15 cellular contexts compared by ENCODE assay signal in the genomic region with DNA sequence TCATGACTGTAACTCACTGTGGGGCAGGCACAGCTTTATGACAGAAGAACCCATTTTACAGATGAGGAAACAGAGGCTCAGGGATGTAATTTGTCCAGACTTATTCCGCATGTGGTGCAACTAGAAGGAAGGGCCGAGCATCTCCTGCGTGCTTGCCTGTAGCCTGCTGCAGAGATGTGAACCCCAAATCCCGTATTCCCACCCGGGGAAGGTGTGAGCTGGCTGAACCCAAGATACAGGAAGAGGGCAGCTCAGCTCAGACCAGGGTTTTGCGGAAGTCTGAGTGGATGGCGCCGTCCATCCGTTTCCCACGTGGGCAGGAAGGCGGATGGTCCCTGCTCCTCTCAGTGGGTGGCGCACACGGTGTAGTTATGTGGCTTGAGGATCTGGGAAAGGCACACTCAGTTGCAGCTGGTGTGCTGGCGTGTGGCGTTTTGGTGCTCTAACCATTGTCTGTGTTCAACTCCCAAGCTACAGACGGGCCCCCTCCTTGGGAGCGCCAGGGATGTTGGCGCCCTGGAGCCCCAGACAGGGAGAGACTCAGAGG. TPM values are rescaled to one million over a fixed set of nuclear protein-coding genes. Genes with fewer than 3 reads are reported as not detected.
DNase-seq lines count a peak whose midpoint lies in the region; ATAC-seq and TF ChIP-seq lines count a peak whose summit lies in the region.
"Had no signal": no experiment of that assay in that cellular context is flagged by ENCODE, and none has a peak within 500 bp of the region (broad histone marks: within the 10 kb centered on the region; RNA-seq: fewer than 3 reads in every experiment).

No MANE protein-coding gene starts in this region.

- no peaks in the 10 kb centered on the region for H3K36me3 Mint-ChIP-seq in activated naive CD4-positive, alpha-beta T cell treated with anti-CD3 and anti-CD28 coated beads, Interleukin-2, amount 10 ng/mL, durations not matched to agents 7 days and 5 days

- TF ChIP-seq CTCF in HFF-Myc (IDR thresholded peaks at IDR 0.05; ENCODE audit: low read depth, low read length, missing control alignments) (no peak), body of pancreas (IDR thresholded peaks at IDR 0.05) (peak in 4 of 7 experiments; percentile 27 to 45 (median 33))

- H3K27ac Mint-ChIP-seq in activated naive CD4-positive, alpha-beta T cell treated with anti-CD3 and anti-CD28 coated beads, Interleukin-2, amount 10 ng/mL, durations not matched to agents 7 days and 5 days: no peak overlapping the region

- peak; percentile 71 for ATAC-seq in body of pancreas
- ATAC-seq: Panc1 had no signal

- DNase-seq in SHP77 (lab: John Stamatoyannopoulos, UW): peak; percentile 21 to 41
- DNase-seq in SHP77 treated with DMSO at 0.1 percent for 48 hours (lab: John Stamatoyannopoulos, UW): no peak
- no peak for DNase-seq in HFF-Myc (ENCODE audit: extremely low read depth, low read depth)
- DNase-seq in body of pancreas: peak; percentile 79 to 88 (median 86)
- no peak for DNase-seq in neuronal stem cell (ENCODE audit: low spot score)
- no peak for DNase-seq in NCI-H187 treated with DMSO at 0.1 percent for 48 hours (lab: John Stamatoyannopoulos, UW)
- DNase-seq in activated naive CD4-positive, alpha-beta T cell treated with anti-CD3 and anti-CD28 coated beads, Interleukin-2, amount 50 U/mL, for 16 hours: no peak
- DNase-seq in activated naive CD4-positive, alpha-beta T cell treated with anti-CD3 and anti-CD28 coated beads, Interleukin-2, amount 10 ng/mL, durations not matched to agents 7 days and 5 days: no peak
- DNase-seq: Calu3; effector CD4-positive, alpha-beta T cell; mesendoderm had no signal

- H3K36me3 ChIP-seq in body of pancreas (replicated peaks in 1 of 2; ENCODE audit: insufficient read depth in 1 of 2, low read depth in 2 of 2) (no peaks in the 10 kb centered on the region), neuronal stem cell (replicated peaks in 1 of 2; ENCODE audit: control insufficient read depth in 2 of 2, insufficient read depth in 2 of 2, low read length in 2 of 2) (peaks cover 0 to 3% of the 10 kb centered on the region in 2 donors)

- H2AFZ ChIP-seq in neuronal stem cell (ENCODE audit: low read length): no peak overlapping the region

- H4K91ac ChIP-seq in neuronal stem cell (ENCODE audit: low read depth, low read length, poor library complexity): no peak overlapping the region

- peak overlapping the region; percentile 87 for H2BK5ac ChIP-seq in neuronal stem cell (ENCODE audit: low read length)

- H3K9me3 Mint-ChIP-seq in activated naive CD4-positive, alpha-beta T cell treated with anti-CD3 and anti-CD28 coated beads, Interleukin-2, amount 10 ng/mL, durations not matched to agents 7 days and 5 days: no peaks in the 10 kb centered on the region

- H3K23ac ChIP-seq in neuronal stem cell (ENCODE audit: low read depth, low read length, poor library complexity): peak overlapping the region; percentile 14

- no peak overlapping the region for H3K4me2 ChIP-seq in neuronal stem cell (ENCODE audit: insufficient read depth, low read length, poor library complexity, severe bottlenecking)

- peak in 1 of 3 donors; percentile 16 for TF ChIP-seq POLR2A in body of pancreas (IDR thresholded peaks at IDR 0.05)

- no peak overlapping the region for H3K14ac ChIP-seq in neuronal stem cell (ENCODE audit: low read length)

- H3K4me3 ChIP-seq in HFF-Myc (replicated peaks; ENCODE audit: low read depth, low read length) (peak overlapping the region; percentile 47), body of pancreas (no peak overlapping the region), neuronal stem cell (ENCODE audit: low read length in 2 of 2) (no peak overlapping the region)

- H2BK12ac ChIP-seq in neuronal stem cell (ENCODE audit: low read length): no peak overlapping the region

- H2BK15ac ChIP-seq in neuronal stem cell (ENCODE audit: low read length): peak overlapping the region; percentile 76

- no peak overlapping the region for H4K8ac ChIP-seq in neuronal stem cell (ENCODE audit: low read depth, low read length)

- H3K27me3 ChIP-seq in body of pancreas (no peaks in the 10 kb centered on the region), neuronal stem cell (ENCODE audit: control insufficient read depth in 3 of 3, insufficient read depth in 3 of 3, low read depth in 1 of 3, low read length in 3 of 3) (no peaks in the 10 kb centered on the region)

- H3K4ac ChIP-seq in neuronal stem cell (ENCODE audit: low read length): peak overlapping the region; percentile 97

- peaks cover 32% of the 10 kb centered on the region for H3K79me1 ChIP-seq in neuronal stem cell (ENCODE audit: low read depth, low read length)

- peak overlapping the region; percentile 42 for H3K18ac ChIP-seq in neuronal stem cell (ENCODE audit: low read length)

- peak overlapping the region; percentile 34 for H2BK120ac ChIP-seq in neuronal stem cell (ENCODE audit: low read depth, low read length)

- intact Hi-C loops in body of pancreas (cut with DNase I): no loop called here

- H3K4me1 Mint-ChIP-seq in activated naive CD4-positive, alpha-beta T cell treated with anti-CD3 and anti-CD28 coated beads, Interleukin-2, amount 10 ng/mL, durations not matched to agents 7 days and 5 days: peaks cover 25% of the 10 kb centered on the region

- WGBS in body of pancreas, 2 donors: 50 to 55% methylated on average over 18 of the region's 18 CpGs
- WGBS in neuronal stem cell (ENCODE audit: extremely low coverage in 2 of 2, insufficient read length in 2 of 2, insufficient replicate concordance in 1 of 2), 2 donors: no CpG with 5 or more reads among the region's 18 CpGs

- H3K9me3 ChIP-seq in body of pancreas (no peaks in the 10 kb centered on the region), neuronal stem cell (replicated peaks in 1 of 2; ENCODE audit: control insufficient read depth in 2 of 2, insufficient read depth in 1 of 2, low read depth in 1 of 2, low read length in 2 of 2) (no peaks in the 10 kb centered on the region)

- no peak overlapping the region for H3K4me3 Mint-ChIP-seq in activated naive CD4-positive, alpha-beta T cell treated with anti-CD3 and anti-CD28 coated beads, Interleukin-2, amount 10 ng/mL, durations not matched to agents 7 days and 5 days

- H3K27ac ChIP-seq in body of pancreas (peak overlapping the region in 2 of 4 donors; percentile 33 to 50), neuronal stem cell (replicated peaks; ENCODE audit: low read length) (peak overlapping the region; percentile 1)

- H3K4me1 ChIP-seq in body of pancreas (peaks cover 26% of the 10 kb centered on the region), neuronal stem cell (ENCODE audit: control insufficient read depth in 2 of 2, insufficient read depth in 1 of 2, low read depth in 1 of 2, low read length in 2 of 2) (peaks cover 34 to 45% of the 10 kb centered on the region in 2 donors)

- no peak overlapping the region for H3K9ac ChIP-seq in neuronal stem cell (ENCODE audit: low read depth, low read length, poor library complexity)

- CTCF ChIA-PET in activated naive CD4-positive, alpha-beta T cell treated with anti-CD3 and anti-CD28 coated beads, Interleukin-2, amount 10 ng/mL, durations not matched to agents 7 days and 5 days (lab: Charles Lee): interaction anchor here (0.7 to 1.5 kb wide), 3 partner anchors 8 to 39 kb away, joined by 3 to 4 read pairs (median 4); no protein-coding TSS in a partner anchor

- peaks cover 50% of the 10 kb centered on the region for H3K27me3 Mint-ChIP-seq in activated naive CD4-positive, alpha-beta T cell treated with anti-CD3 and anti-CD28 coated beads, Interleukin-2, amount 10 ng/mL, durations not matched to agents 7 days and 5 days

- H2AK5ac ChIP-seq in neuronal stem cell (ENCODE audit: low read depth, low read length): peak overlapping the region; percentile 99

RNA-seq across cellular contexts. Expression of a gene that starts 1.2 kb away (rescaled TPM):
- 100 to 1,000 TPM in 1 of 2 donors, 10 to 100 TPM in 1; 49.8 to 151 TPM for total RNA-seq in body of pancreas
- polyA plus RNA-seq in neuronal stem cell (2013, experiment 1 of 2): 26.8 TPM
- 24.4 TPM for polyA plus RNA-seq in neuronal stem cell (2013, experiment 2 of 2)

RNA-seq across cellular contexts. Expression of a gene that starts 27.2 kb away (rescaled TPM):
- over 10,000 TPM in 1 of 2 donors, under 1 TPM in 1; under 0.01 to 15,479 TPM for total RNA-seq in body of pancreas
- polyA plus RNA-seq in neuronal stem cell (2013, experiment 1 of 2): 14.3 TPM
- polyA plus RNA-seq in neuronal stem cell (2013, experiment 2 of 2): 15.9 TPM
- total RNA-seq: M059J had no signal
- polyA plus RNA-seq: thymus had no signal

RNA-seq across cellular contexts. Expression of a gene that starts 57.5 kb away (rescaled TPM):
- 10 to 100 TPM in 1 of 2 donors, 1 to 10 TPM in 1; 1.3 to 13.5 TPM for total RNA-seq in body of pancreas
- polyA plus RNA-seq in neuronal stem cell (2013, experiment 1 of 2): 244 TPM
- 239 TPM for polyA plus RNA-seq in neuronal stem cell (2013, experiment 2 of 2)
- total RNA-seq: T-helper 2 cell treated with Interferon-gamma antibody and Interleukin-4, amounts not matched to agents 100 ng/mL and 5 ng/mL, for 36 hours had no signal

Comparison
In these comparisons a context has a peak if more than half of its experiments do, and no peak if none do; other contexts are left out.
1. DNase-seq: peak in SHP77 (2 of 2) and body of pancreas (4 of 4); none in SHP77 treated with DMSO at 0.1 percent for 48 hours (single experiment), HFF-Myc (single experiment), neuronal stem cell (single experiment), NCI-H187 treated with DMSO at 0.1 percent for 48 hours (single experiment), activated naive CD4-positive, alpha-beta T cell treated with anti-CD3 and anti-CD28 coated beads, Interleukin-2, amount 50 U/mL, for 16 hours (single experiment) and activated naive CD4-positive, alpha-beta T cell treated with anti-CD3 and anti-CD28 coated beads, Interleukin-2, amount 10 ng/mL, durations not matched to agents 7 days and 5 days (single experiment).